Comparison of ENCODE assay signal across 28 cellular contexts in the genomic region with DNA sequence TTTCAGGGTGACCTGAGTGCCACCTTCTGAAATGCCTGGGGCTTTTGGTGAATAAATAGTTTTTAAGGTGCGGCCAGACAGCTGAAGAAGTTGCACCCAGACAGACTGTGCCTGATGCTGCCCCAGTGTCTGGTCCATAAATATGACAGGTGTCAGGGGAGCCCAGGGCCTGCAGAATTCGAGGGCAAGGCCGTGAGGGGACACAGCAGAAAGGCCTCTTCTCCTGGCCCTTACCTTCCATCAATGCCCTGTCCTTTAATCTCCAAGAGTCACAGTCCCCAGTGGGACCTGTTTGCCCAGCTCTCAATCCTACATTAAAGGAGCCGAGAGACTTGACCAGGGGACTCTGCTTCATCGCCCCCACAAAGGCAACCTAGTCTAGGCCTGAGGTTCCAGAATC.
"Had no signal": no experiment of that assay in that cellular context is flagged by ENCODE, and none has a peak within 500 bp of the region (broad histone marks: within the 10 kb centered on the region; RNA-seq: fewer than 3 reads in every experiment).

No MANE protein-coding gene starts in this region.

- H3K4me3 Mint-ChIP-seq: activated CD8-positive, alpha-beta T cell treated with anti-CD3 and anti-CD28 coated beads for 36 hours; activated naive CD8-positive, alpha-beta T cell treated with anti-CD3 and anti-CD28 coated beads for 36 hours; dendritic cell treated with granulocyte-macrophage colony-stimulating factor and Interleukin-4, amounts not matched to agents 40 ng/mL and 50 ng/mL, for 4 days; endodermal cell; nephron progenitor cell had no signal

- H3K27me3 Mint-ChIP-seq: activated CD8-positive, alpha-beta T cell treated with anti-CD3 and anti-CD28 coated beads for 36 hours; activated naive CD8-positive, alpha-beta T cell treated with anti-CD3 and anti-CD28 coated beads for 36 hours; dendritic cell treated with granulocyte-macrophage colony-stimulating factor and Interleukin-4, amounts not matched to agents 40 ng/mL and 50 ng/mL, for 4 days had no signal

- H3K27ac ChIP-seq: adrenal gland, body of pancreas, neutrophil, ovary, prostate gland, suprapubic skin, tibial artery, upper lobe of right lung had no signal

- H3K4me1 ChIP-seq: body of pancreas had no signal

- H3K9me3 ChIP-seq: adrenal gland, body of pancreas, neutrophil, ovary, prostate gland, suprapubic skin, tibial artery, upper lobe of right lung had no signal

- H3K4me3 ChIP-seq: adrenal gland, body of pancreas, ovary, prostate gland, suprapubic skin, tibial artery, upper lobe of right lung had no signal

- ATAC-seq: activated CD8-positive, alpha-beta T cell treated with anti-CD3 and anti-CD28 coated beads for 36 hours; body of pancreas; upper lobe of right lung had no signal

- FAIRE-seq: keratinocyte, TTC549 had no signal

- DNase-seq: activated CD4-positive, alpha-beta T cell treated with anti-CD3 and anti-CD28 coated beads, Interleukin-2, amount 50 U/mL, for 1 hour; activated CD4-positive, CD25-positive, alpha-beta regulatory T cell treated with anti-CD3 and anti-CD28 coated beads, Interleukin-2, amount 50 U/mL, for 72 hours; activated CD8-positive, alpha-beta T cell treated with anti-CD3 and anti-CD28 coated beads for 36 hours; activated effector memory CD4-positive, alpha-beta T cell treated with Interleukin-2 at 50 U/mL for 16 hours; activated naive CD4-positive, alpha-beta T cell treated with Interleukin-2 at 50 U/mL for 16 hours; activated naive CD8-positive, alpha-beta T cell treated with anti-CD3 and anti-CD28 coated beads for 36 hours; activated T-cell treated with anti-CD3 and anti-CD28 coated beads, Interleukin-2, amount 50 U/mL, for 48 hours; adrenal gland; aorta; body of pancreas; caudate nucleus; endodermal cell; head of caudate nucleus; hippocampal formation; left colon; mesenchymal stem cell; nephron progenitor cell; ovary; retina; stimulated activated naive CD4-positive, alpha-beta T cell; tibial artery; upper lobe of right lung had no signal

- H3K27me3 ChIP-seq: adrenal gland, body of pancreas, neutrophil, ovary, suprapubic skin, tibial artery, upper lobe of right lung had no signal

- H3K4me1 Mint-ChIP-seq: activated naive CD8-positive, alpha-beta T cell treated with anti-CD3 and anti-CD28 coated beads for 36 hours; endodermal cell had no signal

- H3K9me3 Mint-ChIP-seq: activated CD8-positive, alpha-beta T cell treated with anti-CD3 and anti-CD28 coated beads for 36 hours; activated naive CD8-positive, alpha-beta T cell treated with anti-CD3 and anti-CD28 coated beads for 36 hours; dendritic cell treated with granulocyte-macrophage colony-stimulating factor and Interleukin-4, amounts not matched to agents 40 ng/mL and 50 ng/mL, for 4 days; endodermal cell; nephron progenitor cell had no signal

- H3K27ac Mint-ChIP-seq: activated CD8-positive, alpha-beta T cell treated with anti-CD3 and anti-CD28 coated beads for 36 hours; activated naive CD8-positive, alpha-beta T cell treated with anti-CD3 and anti-CD28 coated beads for 36 hours; dendritic cell treated with granulocyte-macrophage colony-stimulating factor and Interleukin-4, amounts not matched to agents 40 ng/mL and 50 ng/mL, for 4 days; endodermal cell; nephron progenitor cell had no signal
